Comparison of ENCODE assay signal across 15 cellular contexts in genomic region chr4:14855719-14856075, GRCh38.
DNase-seq lines count a peak whose midpoint lies in the region; ATAC-seq, FAIRE-seq and TF ChIP-seq lines count a peak whose summit lies in the region.
"Had no signal": no experiment of that assay in that cellular context is flagged by ENCODE, and none has a peak within 500 bp of the region (broad histone marks: within the 10 kb centered on the region; RNA-seq: fewer than 3 reads in every experiment).

No MANE protein-coding gene starts in this region.

- H3K36me3 Mint-ChIP-seq in HFFc6 (ENCODE audit: low read depth) (no peaks in the 10 kb centered on the region), MCF 10A (ENCODE audit: insufficient read depth, unreplicated experiment) (no peaks in the 10 kb centered on the region)

- CTCF ChIA-PET in MCF 10A (lab: Yijun Ruan, JAX): interaction anchor here (0.6 to 1.3 kb wide), 6 partner anchors 31 to 1199 kb away, joined by 3 to 6 read pairs (median 3); no protein-coding TSS in a partner anchor

- DNase-seq in HFFc6: no peak
- no peak for DNase-seq in MCF 10A (ENCODE audit: unreplicated experiment)
- DNase-seq in pancreas: no peak
- no peak for DNase-seq in NCI-H2081 (lab: John Stamatoyannopoulos, UW)
- DNase-seq in NCI-H2029 (lab: John Stamatoyannopoulos, UW): no peak
- DNase-seq: CD8-positive, alpha-beta memory T cell; effector memory CD8-positive, alpha-beta T cell; NCI-H1092 treated with DMSO at 0.1 percent for 48 hours; NCI-H748 treated with DMSO at 0.1 percent for 48 hours had no signal

- no peak overlapping the region for H3K4me3 ChIP-seq in skeletal muscle tissue (ENCODE audit: low read length in 3 of 3)
- no peak overlapping the region for H3K4me3 ChIP-seq in pancreas
- H3K4me3 ChIP-seq: ascending aorta, lung had no signal

- H3K9me3 Mint-ChIP-seq in HFFc6: no peaks in the 10 kb centered on the region
- peaks cover 8% of the 10 kb centered on the region for H3K9me3 Mint-ChIP-seq in MCF 10A (ENCODE audit: unreplicated experiment)
- H3K9me3 Mint-ChIP-seq: CD8-positive, alpha-beta memory T cell; effector memory CD8-positive, alpha-beta T cell had no signal

- H3K36me3 ChIP-seq in skeletal muscle tissue (ENCODE audit: control insufficient read depth in 3 of 3, insufficient read depth in 3 of 3, low read length in 3 of 3) (no peaks in the 10 kb centered on the region), pancreas (no peaks in the 10 kb centered on the region)
- H3K36me3 ChIP-seq: ascending aorta had no signal

- no peak overlapping the region for H3K9ac ChIP-seq in skeletal muscle tissue (ENCODE audit: low read depth in 1 of 3, low read length in 3 of 3)

- TF ChIP-seq CTCF in HFFc6 (IDR thresholded peaks at IDR 0.05) (no peak), MCF 10A (IDR thresholded peaks at IDR 0.05; ENCODE audit: unreplicated experiment) (no peak), pancreas (IDR thresholded peaks at IDR 0.05) (no peak)

- no peak for FAIRE-seq in pancreas (lab: Jason Lieb, UNC)

- H3K27me3 Mint-ChIP-seq in HFFc6 (ENCODE audit: insufficient read depth) (no peaks in the 10 kb centered on the region; the same call in 1 of the 2 replicates), MCF 10A (ENCODE audit: insufficient read depth, unreplicated experiment) (no peaks in the 10 kb centered on the region)

- H3K4me1 Mint-ChIP-seq in HFFc6 (ENCODE audit: low read depth) (peaks cover 40% of the 10 kb centered on the region), MCF 10A (ENCODE audit: insufficient read depth, unreplicated experiment) (peaks cover 34% of the 10 kb centered on the region)
- H3K4me1 Mint-ChIP-seq: CD8-positive, alpha-beta memory T cell had no signal

- H3K9me3 ChIP-seq in skeletal muscle tissue (ENCODE audit: control insufficient read depth in 3 of 3, low read length in 3 of 3): no peaks in the 10 kb centered on the region
- H3K9me3 ChIP-seq in pancreas: no peaks in the 10 kb centered on the region
- H3K9me3 ChIP-seq: ascending aorta had no signal

- H3K27ac Mint-ChIP-seq in HFFc6 (peak overlapping the region; percentile 93), MCF 10A (ENCODE audit: low read depth, unreplicated experiment) (peak overlapping the region; percentile 99)
- H3K27ac Mint-ChIP-seq: CD8-positive, alpha-beta memory T cell; effector memory CD8-positive, alpha-beta T cell; progenitor cell of endocrine pancreas had no signal

- H3K4me1 ChIP-seq in skeletal muscle tissue (ENCODE audit: control insufficient read depth in 3 of 3, insufficient read depth in 3 of 3, low read length in 3 of 3) (peaks cover 0 to 2% (median 0%) of the 10 kb centered on the region in 3 donors), pancreas (no peaks in the 10 kb centered on the region)

- POLR2A ChIA-PET in MCF 10A (lab: Yijun Ruan, JAX): interaction anchor here (0.5 to 3.1 kb wide), 14 partner anchors 12 to 425 kb away, joined by 3 to 23 read pairs (median 4); partner anchors contain the start of gene CPEB2

- intact Hi-C loops in MCF 10A (cut with micrococcal nuclease): loop anchor here (5.0 kb wide), 1 partner anchor 147 kb away; the partner anchor contains the start of gene CPEB2
- intact Hi-C loops in pancreas (cut with DNase I): no loop called here

- H3K27ac ChIP-seq in skeletal muscle tissue (ENCODE audit: low read depth, low read length) (peak overlapping the region; percentile 68), pancreas (peak overlapping the region in 1 of 4 donors; percentile 18)

- no peaks in the 10 kb centered on the region for H3K27me3 ChIP-seq in skeletal muscle tissue (ENCODE audit: control insufficient read depth in 3 of 3, insufficient read depth in 3 of 3, low read length in 3 of 3)
- H3K27me3 ChIP-seq in pancreas: no peaks in the 10 kb centered on the region
- H3K27me3 ChIP-seq: ascending aorta had no signal

- ATAC-seq in GM18502 (IDR thresholded peaks at IDR 0.05; ENCODE audit: poor library complexity, unreplicated experiment) (peak; percentile 1), pancreas (no peak), GM19324 (IDR thresholded peaks at IDR 0.05; ENCODE audit: low FRiP score, unreplicated experiment) (no peak)

- H3K4me3 Mint-ChIP-seq in HFFc6 (peak overlapping the region; percentile 55; the same call in 1 of the 2 replicates), MCF 10A (ENCODE audit: unreplicated experiment) (no peak overlapping the region)
- H3K4me3 Mint-ChIP-seq: CD8-positive, alpha-beta memory T cell; effector memory CD8-positive, alpha-beta T cell had no signal

- WGBS in pancreas, 2 donors: 89 to 94% methylated on average over 4 of the region's 4 CpGs

- no TSS peak for BruUV-seq in MCF 10A (replicated peaks; lab: Mats Ljungman, UMichigan)
